30 cellular contexts compared by ENCODE assay signal in genomic region chr4:148090029-148090428, GRCh38.
"Had no signal": no experiment of that assay in that cellular context is flagged by ENCODE, and none has a peak within 500 bp of the region (broad histone marks: within the 10 kb centered on the region; RNA-seq: fewer than 3 reads in every experiment).

No MANE protein-coding gene starts in this region.

- H3K27ac Mint-ChIP-seq: endodermal cell; memory B cell; mesothelial cell of epicardium; nephron; neural progenitor cell; stimulated activated memory B cell treated with anti-CD40 and anti-IgM and Interleukin-4, amounts not matched to agents 10 μg/mL and 1 μg/mL and 100 μg/mL, for 72 hours; stimulated activated naive CD8-positive, alpha-beta T cell treated with anti-CD3 and anti-CD28 coated beads, Interleukin-15, Interleukin-2, amounts not matched to agents 100 ng/mL and 50 ng/mL, for 24 hours had no signal

- H3K9me3 Mint-ChIP-seq: memory B cell; neural progenitor cell; stimulated activated memory B cell treated with anti-CD40 and anti-IgM and Interleukin-4, amounts not matched to agents 10 μg/mL and 1 μg/mL and 100 μg/mL, for 72 hours had no signal

- H3K4me2 ChIP-seq: neural progenitor cell had no signal

- H3K4me3 ChIP-seq: dorsolateral prefrontal cortex, gastroesophageal sphincter, heart right ventricle, left ventricle myocardium inferior, lung, mucosa of descending colon, neural progenitor cell, prostate gland, right atrium auricular region, sigmoid colon, thoracic aorta, tibial nerve, upper lobe of left lung, uterus had no signal

- H3K36me3 ChIP-seq: neural progenitor cell, prostate gland, right atrium auricular region, sigmoid colon, upper lobe of left lung, uterus had no signal

- H3K4me3 Mint-ChIP-seq: endodermal cell; memory B cell; mesothelial cell of epicardium; naive B cell; nephron; neural progenitor cell; stimulated activated memory B cell treated with anti-CD40 and anti-IgM and Interleukin-4, amounts not matched to agents 10 μg/mL and 1 μg/mL and 100 μg/mL, for 72 hours; stimulated activated naive CD8-positive, alpha-beta T cell treated with anti-CD3 and anti-CD28 coated beads, Interleukin-15, Interleukin-2, amounts not matched to agents 100 ng/mL and 50 ng/mL, for 24 hours had no signal

- ATAC-seq: esophagus mucosa, left cardiac atrium had no signal

- H2AFZ ChIP-seq: neural progenitor cell had no signal

- H3K4me1 ChIP-seq: foreskin keratinocyte, neural progenitor cell, prostate gland, tibial nerve, upper lobe of left lung, uterus had no signal

- H3K27ac ChIP-seq: dorsolateral prefrontal cortex, epithelial cell of prostate, foreskin keratinocyte, gastroesophageal sphincter, heart right ventricle, left ventricle myocardium inferior, neural progenitor cell, prostate gland, right atrium auricular region, sigmoid colon, thoracic aorta, tibial nerve, upper lobe of left lung, uterus had no signal

- H3K9ac ChIP-seq: neural progenitor cell had no signal

- H3K27me3 ChIP-seq: dorsolateral prefrontal cortex, foreskin keratinocyte, gastroesophageal sphincter, heart right ventricle, neural progenitor cell, right atrium auricular region, sigmoid colon, tibial nerve, upper lobe of left lung, uterus had no signal

- H3K9me3 ChIP-seq: gastroesophageal sphincter, mucosa of descending colon, prostate gland, right atrium auricular region, thoracic aorta, upper lobe of left lung, uterus had no signal

- H3K27me3 Mint-ChIP-seq: memory B cell; naive B cell; stimulated activated memory B cell treated with anti-CD40 and anti-IgM and Interleukin-4, amounts not matched to agents 10 μg/mL and 1 μg/mL and 100 μg/mL, for 72 hours; stimulated activated naive CD8-positive, alpha-beta T cell treated with anti-CD3 and anti-CD28 coated beads, Interleukin-15, Interleukin-2, amounts not matched to agents 100 ng/mL and 50 ng/mL, for 24 hours had no signal

- H3K36me3 Mint-ChIP-seq: neural progenitor cell had no signal

- DNase-seq: dorsolateral prefrontal cortex; effector CD4-positive, alpha-beta T cell; endodermal cell; foreskin keratinocyte; glutamatergic neuron; heart right ventricle; hippocampal formation; left cardiac atrium; left ventricle myocardium inferior; mucosa of descending colon; naive B cell; sigmoid colon; stimulated activated CD4-positive, alpha-beta T cell treated with anti-CD3 and anti-CD28 coated beads, Interleukin-2, amount 100 ng/mL, for 24 hours; stimulated activated CD4-positive, alpha-beta T cell treated with anti-CD3 and anti-CD28 coated beads, Interleukin-4, amount 100 ng/mL, for 24 hours; uterus had no signal

- H3K4me1 Mint-ChIP-seq: endodermal cell, mesothelial cell of epicardium, neural progenitor cell had no signal
